In genomic region chr17:20314834-20315233, GRCh38 we compare ENCODE assay signal across 23 cellular contexts.
"Had no signal": no experiment of that assay in that cellular context is flagged by ENCODE, and none has a peak within 500 bp of the region (broad histone marks: within the 10 kb centered on the region; RNA-seq: fewer than 3 reads in every experiment).

No MANE protein-coding gene starts in this region.

- ATAC-seq: activated CD8-positive, alpha-beta T cell treated with anti-CD3 and anti-CD28 coated beads for 36 hours; activated naive CD8-positive, alpha-beta T cell treated with anti-CD3 and anti-CD28 coated beads, Interleukin-2, amount 50 U/mL, for 24 hours; activated T-cell treated with anti-CD3 and anti-CD28 coated beads, Interleukin-2, amount 50 U/mL, for 4 hours; gastrocnemius medialis; right cardiac atrium had no signal

- DNase-seq: activated CD4-positive, alpha-beta T cell treated with anti-CD3 and anti-CD28 coated beads, Interleukin-2, amount 50 U/mL, for 1 hour; activated CD4-positive, CD25-positive, alpha-beta regulatory T cell treated with anti-CD3 and anti-CD28 coated beads, Interleukin-2, amount 50 U/mL, for 72 hours; activated CD8-positive, alpha-beta T cell treated with anti-CD3 and anti-CD28 coated beads for 36 hours; activated naive CD8-positive, alpha-beta T cell treated with anti-CD3 and anti-CD28 coated beads, Interleukin-2, amount 50 U/mL, for 24 hours; activated T-cell treated with anti-CD3 and anti-CD28 coated beads, Interleukin-2, amount 50 U/mL, for 4 hours; amygdala; caudate nucleus; dermis blood vessel endothelial cell; effector CD8-positive, alpha-beta T cell; gastrocnemius medialis; glutamatergic neuron; left colon; mammary epithelial cell; naive B cell; right cardiac atrium; stimulated activated CD4-positive, alpha-beta T cell treated with anti-CD3 and anti-CD28 coated beads, Interleukin-2, amount 100 ng/mL, for 48 hours; stimulated activated naive CD4-positive, alpha-beta T cell treated with Interleukin-2 at 50 U/mL for 16 hours; T-helper 9 cell; testis; transverse colon; uterus; WERI-Rb-1 had no signal

- H3K9ac ChIP-seq: neural progenitor cell had no signal

- H3K4me1 ChIP-seq: gastrocnemius medialis, neural progenitor cell, uterus had no signal

- H2AFZ ChIP-seq: neural progenitor cell had no signal

- H3K4me3 ChIP-seq: gastrocnemius medialis, neural progenitor cell, testis, transverse colon, uterus had no signal

- H3K9me3 ChIP-seq: gastrocnemius medialis, testis, transverse colon, uterus had no signal

- H3K36me3 ChIP-seq: gastrocnemius medialis, neural progenitor cell, transverse colon, uterus, WERI-Rb-1 had no signal

- H3K27me3 ChIP-seq: gastrocnemius medialis, neural progenitor cell, testis, transverse colon, uterus had no signal

- H3K27ac ChIP-seq: gastrocnemius medialis, neural progenitor cell, testis, transverse colon, uterus, WERI-Rb-1 had no signal

- H3K4me2 ChIP-seq: neural progenitor cell had no signal
